26 cellular contexts compared by ENCODE assay signal in genomic region chr11:110519816-110520215, GRCh38.
"Had no signal": no experiment of that assay in that cellular context is flagged by ENCODE, and none has a peak within 500 bp of the region (broad histone marks: within the 10 kb centered on the region; RNA-seq: fewer than 3 reads in every experiment).

No MANE protein-coding gene starts in this region.

- H3K4me3 ChIP-seq: Peyer's patch had no signal

- H3K36me3 ChIP-seq: Peyer's patch had no signal

- H3K36me3 Mint-ChIP-seq: activated naive CD4-positive, alpha-beta T cell treated with anti-CD3 and anti-CD28 coated beads, Interleukin-2, amount 50 U/mL, for 72 hours; brain had no signal

- H3K4me1 ChIP-seq: Peyer's patch had no signal

- H3K27me3 Mint-ChIP-seq: activated naive CD8-positive, alpha-beta T cell treated with anti-CD3 and anti-CD28 coated beads, Interleukin-2, amount 50 U/mL, for 24 hours had no signal

- H3K9me3 ChIP-seq: Peyer's patch had no signal

- H3K27me3 ChIP-seq: Peyer's patch had no signal

- DNase-seq: activated CD4-positive, alpha-beta T cell treated with anti-CD3 and anti-CD28 coated beads for 48 hours; activated CD4-positive, alpha-beta T cell treated with anti-CD3 and anti-CD28 coated beads, Interleukin-2, amount 50 U/mL, for 4 hours; activated CD4-positive, CD25-positive, alpha-beta regulatory T cell treated with anti-CD3 and anti-CD28 coated beads, Interleukin-2, amount 50 U/mL, for 72 hours; activated CD8-positive, alpha-beta memory T cell treated with anti-CD3 and anti-CD28 coated beads, Interleukin-2, amount 50 U/mL, for 48 hours; activated CD8-positive, alpha-beta T cell treated with anti-CD3 and anti-CD28 coated beads, Interleukin-2, amount 10 ng/mL, durations not matched to agents 7 days and 5 days; activated effector memory CD4-positive, alpha-beta T cell treated with Interleukin-2 at 50 U/mL for 16 hours; activated naive CD4-positive, alpha-beta T cell treated with Interleukin-2 at 50 U/mL for 16 hours; activated naive CD8-positive, alpha-beta T cell treated with anti-CD3 and anti-CD28 coated beads, Interleukin-2, amount 50 U/mL, for 24 hours; activated T-cell treated with anti-CD3 and anti-CD28 coated beads, Interleukin-2, amount 50 U/mL, for 1 hour; amygdala; cerebellar nuclear complex; MM.1S; NCI-H1105; NCI-H1436; NCI-H1694 treated with DMSO at 0.1 percent for 48 hours; NCI-H2029 treated with DMSO at 0.1 percent for 48 hours; NCI-H510A treated with DMSO at 0.1 percent for 48 hours; NCI-H69; NK-92 treated with Interleukin-12 subunit alpha and Interleukin-12 subunit beta, amount 100 ng/mL, for 24 hours; OCI-M1; Peyer's patch; SHP77 had no signal

- H3K27ac Mint-ChIP-seq: activated CD8-positive, alpha-beta T cell treated with anti-CD3 and anti-CD28 coated beads, Interleukin-2, amount 10 ng/mL, durations not matched to agents 7 days and 5 days; activated naive CD4-positive, alpha-beta T cell treated with anti-CD3 and anti-CD28 coated beads, Interleukin-2, amount 50 U/mL, for 72 hours; activated naive CD8-positive, alpha-beta T cell treated with anti-CD3 and anti-CD28 coated beads, Interleukin-2, amount 50 U/mL, for 24 hours; brain; T-helper 1 cell treated with Interleukin-12 subunit alpha and Interleukin-12 subunit beta and Interleukin-4 antibody, amounts not matched to agents 30 μg/mL and 1 μg/mL, for 36 hours; WTC11 had no signal

- H3K4me3 Mint-ChIP-seq: activated CD8-positive, alpha-beta T cell treated with anti-CD3 and anti-CD28 coated beads, Interleukin-2, amount 10 ng/mL, durations not matched to agents 7 days and 5 days; activated naive CD8-positive, alpha-beta T cell treated with anti-CD3 and anti-CD28 coated beads, Interleukin-2, amount 50 U/mL, for 24 hours; brain; T-helper 1 cell treated with Interleukin-12 subunit alpha and Interleukin-12 subunit beta and Interleukin-4 antibody, amounts not matched to agents 30 μg/mL and 1 μg/mL, for 36 hours; WTC11 had no signal

- H3K4me1 Mint-ChIP-seq: brain had no signal

- H3K27ac ChIP-seq: Peyer's patch had no signal
